In genomic region chr14:104092931-104093365, GRCh38 we compare ENCODE assay signal across 26 cellular contexts. TPM values are rescaled to one million over a fixed set of nuclear protein-coding genes. Genes with fewer than 3 reads are reported as not detected.
"Had no signal": no experiment of that assay in that cellular context is flagged by ENCODE, and none has a peak within 500 bp of the region (broad histone marks: within the 10 kb centered on the region; RNA-seq: fewer than 3 reads in every experiment).

No MANE protein-coding gene starts in this region.

- H3K79me2 ChIP-seq: parathyroid adenoma had no signal

- H3K36me3 Mint-ChIP-seq: activated naive CD4-positive, alpha-beta T cell treated with anti-CD3 and anti-CD28 coated beads, Interleukin-2, amount 50 U/mL, for 72 hours; mesothelial cell of epicardium; stimulated activated memory B cell treated with anti-CD40 and anti-IgM and Interleukin-4, amounts not matched to agents 10 μg/mL and 1 μg/mL and 100 μg/mL, for 72 hours had no signal

- H3K9ac ChIP-seq: parathyroid adenoma had no signal

- H3K4me1 ChIP-seq: ascending aorta, sigmoid colon, uterus had no signal

- H3K4me2 ChIP-seq: smooth muscle cell had no signal

- DNase-seq: activated CD4-positive, alpha-beta T cell treated with anti-CD3 and anti-CD28 coated beads, Interleukin-2, amount 50 U/mL, for 4 hours; activated CD8-positive, alpha-beta memory T cell treated with anti-CD3 and anti-CD28 coated beads for 24 hours; activated CD8-positive, alpha-beta memory T cell treated with anti-CD3 and anti-CD28 coated beads, Interleukin-2, amount 50 U/mL, for 4 hours; activated T-cell treated with anti-CD3 and anti-CD28 coated beads, Interleukin-2, amount 50 U/mL, for 24 hours; brain microvascular endothelial cell; central memory CD4-positive, alpha-beta T cell; effector memory CD4-positive, alpha-beta T cell; mammary epithelial cell; sigmoid colon; stimulated activated CD4-positive, alpha-beta T cell treated with anti-CD3 and anti-CD28 coated beads, Interleukin-15, amount 100 ng/mL, for 24 hours; T-helper 9 cell; uterus had no signal

- H3K27ac ChIP-seq: ascending aorta, brain microvascular endothelial cell, parathyroid adenoma, sigmoid colon, transverse colon, uterus had no signal

- H2AFZ ChIP-seq: parathyroid adenoma had no signal

- H3K9me3 Mint-ChIP-seq: activated naive CD4-positive, alpha-beta T cell treated with anti-CD3 and anti-CD28 coated beads, Interleukin-2, amount 50 U/mL, for 72 hours; activated T-cell treated with anti-CD3 and anti-CD28 coated beads, Interleukin-2, amount 50 U/mL, for 24 hours; activated T-helper 17 cell treated with anti-CD3 and anti-CD28 coated beads, Interleukin-2, amount 50 U/mL, for 72 hours; mesothelial cell of epicardium; nephron; stimulated activated memory B cell treated with anti-CD40 and anti-IgM and Interleukin-4, amounts not matched to agents 10 μg/mL and 1 μg/mL and 100 μg/mL, for 72 hours had no signal

- H3K36me3 ChIP-seq: ascending aorta, brain microvascular endothelial cell, sigmoid colon, transverse colon, uterus had no signal

- H3K4me3 Mint-ChIP-seq: activated T-cell treated with anti-CD3 and anti-CD28 coated beads, Interleukin-2, amount 50 U/mL, for 24 hours; activated T-helper 17 cell treated with anti-CD3 and anti-CD28 coated beads, Interleukin-2, amount 50 U/mL, for 72 hours; mesothelial cell of epicardium; nephron; stimulated activated memory B cell treated with anti-CD40 and anti-IgM and Interleukin-4, amounts not matched to agents 10 μg/mL and 1 μg/mL and 100 μg/mL, for 72 hours had no signal

- H3K27me3 Mint-ChIP-seq: activated T-cell treated with anti-CD3 and anti-CD28 coated beads, Interleukin-2, amount 50 U/mL, for 24 hours; activated T-helper 17 cell treated with anti-CD3 and anti-CD28 coated beads, Interleukin-2, amount 50 U/mL, for 72 hours had no signal

- FAIRE-seq: endothelial cell of umbilical vein, frontal cortex, islet of Langerhans had no signal

- H3K27ac Mint-ChIP-seq: activated naive CD4-positive, alpha-beta T cell treated with anti-CD3 and anti-CD28 coated beads, Interleukin-2, amount 50 U/mL, for 72 hours; activated T-cell treated with anti-CD3 and anti-CD28 coated beads, Interleukin-2, amount 50 U/mL, for 24 hours; activated T-helper 17 cell treated with anti-CD3 and anti-CD28 coated beads, Interleukin-2, amount 50 U/mL, for 72 hours; mesothelial cell of epicardium; nephron; stimulated activated memory B cell treated with anti-CD40 and anti-IgM and Interleukin-4, amounts not matched to agents 10 μg/mL and 1 μg/mL and 100 μg/mL, for 72 hours had no signal

- H3K4me1 Mint-ChIP-seq: nephron had no signal

- ATAC-seq: activated naive CD4-positive, alpha-beta T cell treated with anti-CD3 and anti-CD28 coated beads, Interleukin-2, amount 50 U/mL, for 72 hours; activated T-helper 17 cell treated with anti-CD3 and anti-CD28 coated beads, Interleukin-2, amount 50 U/mL, for 72 hours; stimulated activated memory B cell treated with anti-CD40 and anti-IgM and Interleukin-4, amounts not matched to agents 10 μg/mL and 1 μg/mL and 100 μg/mL, for 72 hours had no signal

- H3K4me3 ChIP-seq: ascending aorta, sigmoid colon, smooth muscle cell, transverse colon, uterus had no signal

- H3K9me3 ChIP-seq: ascending aorta, sigmoid colon, transverse colon, uterus had no signal

- H3K27me3 ChIP-seq: ascending aorta, brain microvascular endothelial cell, uterus had no signal

RNA-seq across cellular contexts. Expression of gene ASPG, which starts 7.4 kb away (rescaled TPM):
- total RNA-seq: activated naive CD4-positive, alpha-beta T cell treated with anti-CD3 and anti-CD28 coated beads, Interleukin-2, amount 50 U/mL, for 72 hours; activated T-helper 17 cell treated with anti-CD3 and anti-CD28 coated beads, Interleukin-2, amount 50 U/mL, for 72 hours; ascending aorta; dermis microvascular lymphatic vessel endothelial cell; endothelial cell of umbilical vein; T-helper 1 cell treated with Interleukin-12 subunit alpha and Interleukin-12 subunit beta and Interleukin-4 antibody, amounts not matched to agents 30 ng/mL and 1 ng/mL, for 36 hours had no signal
- polyA plus RNA-seq: endothelial cell of umbilical vein, mammary epithelial cell had no signal
